In genomic region chr11:63958013-63958412, GRCh38 we compare ENCODE assay signal across 18 cellular contexts. TPM values are rescaled to one million over a fixed set of nuclear protein-coding genes. Genes with fewer than 3 reads are reported as not detected.
DNase-seq lines count a peak whose midpoint lies in the region; ATAC-seq, FAIRE-seq and TF ChIP-seq lines count a peak whose summit lies in the region.
"Had no signal": no experiment of that assay in that cellular context is flagged by ENCODE, and none has a peak within 500 bp of the region (broad histone marks: within the 10 kb centered on the region; RNA-seq: fewer than 3 reads in every experiment).

No MANE protein-coding gene starts in this region.

- peaks cover 12% of the 10 kb centered on the region for H3K4me1 Mint-ChIP-seq in activated CD4-positive, alpha-beta memory T cell treated with anti-CD3 and anti-CD28 coated beads for 36 hours (ENCODE audit: low read depth)

- H3K27ac Mint-ChIP-seq in activated CD4-positive, alpha-beta memory T cell treated with anti-CD3 and anti-CD28 coated beads for 36 hours = no peak overlapping the region
- H3K27ac Mint-ChIP-seq: CD8-positive, alpha-beta T cell had no signal

- ATAC-seq in GM12878 = no peak
- ATAC-seq in HG03571 (IDR thresholded peaks at IDR 0.05; ENCODE audit: unreplicated experiment) = no peak
- ATAC-seq: CD8-positive, alpha-beta T cell; HepG2 had no signal

- H3K4me3 Mint-ChIP-seq in activated CD4-positive, alpha-beta memory T cell treated with anti-CD3 and anti-CD28 coated beads for 36 hours = no peak overlapping the region
- H3K4me3 Mint-ChIP-seq: CD14-positive monocyte; CD8-positive, alpha-beta T cell had no signal

- peaks cover 22% of the 10 kb centered on the region for H3K36me3 Mint-ChIP-seq in activated CD4-positive, alpha-beta memory T cell treated with anti-CD3 and anti-CD28 coated beads for 36 hours

- no peak overlapping the region for H3K4me3 ChIP-seq in NT2/D1 (ENCODE audit: insufficient read length, low read depth)
- H3K4me3 ChIP-seq in GM12878 = no peak overlapping the region
- H3K4me3 ChIP-seq in osteoblast (ENCODE audit: insufficient read depth, low read length) = no peak overlapping the region
- H3K4me3 ChIP-seq: GM23248 had no signal

- POLR2A ChIA-PET in GM12878 (lab: Charles Lee) = no interaction called here
- POLR2A ChIA-PET in activated CD4-positive, alpha-beta memory T cell treated with anti-CD3 and anti-CD28 coated beads for 36 hours (lab: Charles Lee) = no interaction called here

- peaks cover 51% of the 10 kb centered on the region for H3K36me3 ChIP-seq in NT2/D1 (ENCODE audit: insufficient read depth, insufficient read length, low read length)
- peaks cover 17 to 27% of the 10 kb centered on the region in 2 experiments for H3K36me3 ChIP-seq in GM12878 (ENCODE audit: control insufficient read depth in 2 of 2, insufficient read depth in 2 of 2, low read length in 1 of 2)
- peaks cover 34% of the 10 kb centered on the region for H3K36me3 ChIP-seq in osteoblast (ENCODE audit: insufficient read depth, low read length)

- H3K27me3 Mint-ChIP-seq in activated CD4-positive, alpha-beta memory T cell treated with anti-CD3 and anti-CD28 coated beads for 36 hours = no peaks in the 10 kb centered on the region

- H3K4me2 ChIP-seq in GM12878 (ENCODE audit: control insufficient read depth, insufficient read depth) = no peak overlapping the region
- H3K4me2 ChIP-seq in osteoblast (ENCODE audit: insufficient read depth, low read length) = no peak overlapping the region

- DNase-seq in HUDEP-2 (lab: John Stamatoyannopoulos, UW; ENCODE audit: unreplicated experiment in 76 of 76) (peak in 43 of 76 experiments; percentile 10 to 57 (median 23)), NT2/D1 (ENCODE audit: low read depth, low spot score) (no peak), GM12878 (ENCODE audit: low read depth, low spot score) (no peak), osteoblast (ENCODE audit: insufficient read length, low spot score, missing footprints) (peak; percentile 58), activated gamma-delta T cell treated with Interleukin-2 at 50 U/mL for 16 hours (no peak), cardiac septum (ENCODE audit: low spot score) (no peak)
- DNase-seq in activated CD4-positive, alpha-beta memory T cell treated with anti-CD3 and anti-CD28 coated beads for 36 hours = no peak
- DNase-seq: CD8-positive, alpha-beta T cell; COR-L47; DMS53; GF-D8; GM23248 had no signal

- FAIRE-seq in GM12878 (lab: Jason Lieb, UNC) = no peak
- FAIRE-seq: A204.1, D721Med, H54, HepG2 had no signal

- WGBS in GM12878 (ENCODE audit: insufficient coverage, insufficient replicate concordance, low lambda C conversion rate, missing lambda C conversion rate) = 80% methylated on average over 5 of the region's 5 CpGs

- RAD21 ChIA-PET in GM12878 (lab: Charles Lee; ENCODE audit: unreplicated experiment) = interaction anchor here (0.6 kb wide), 1 partner anchor 1034 kb away, joined by 3 read pairs; no protein-coding TSS in a partner anchor

- SMC1A ChIA-PET in GM12878 (lab: Charles Lee; ENCODE audit: uncharacterized antibody, unreplicated experiment) = interaction anchor here (0.9 kb wide), 2 partner anchors 9 to 155 kb away, joined by 3 read pairs; no protein-coding TSS in a partner anchor

- CTCF ChIA-PET in GM12878 (lab: Yijun Ruan, JAX) = interaction anchor here (0.6 to 1.9 kb wide), 4 partner anchors 11 to 1072 kb away, joined by 3 to 7 read pairs (median 4); no protein-coding TSS in a partner anchor
- CTCF ChIA-PET in activated CD4-positive, alpha-beta memory T cell treated with anti-CD3 and anti-CD28 coated beads for 36 hours (lab: Charles Lee) = interaction anchor here (1.3 to 2.2 kb wide), 2 partner anchors 12 to 121 kb away, joined by 3 to 9 read pairs; no protein-coding TSS in a partner anchor

- H2AFZ ChIP-seq in GM12878 (ENCODE audit: control insufficient read depth, low read depth, low read length) (no peak overlapping the region), osteoblast (ENCODE audit: low read length) (no peak overlapping the region)
- H2AFZ ChIP-seq: GM23248 had no signal

- no peak for TF ChIP-seq RAD21 in GM12878 (IDR thresholded peaks at IDR 0.05; ENCODE audit: insufficient read depth, low read depth, low read length)

- H3K27me3 ChIP-seq in NT2/D1 (ENCODE audit: insufficient read depth, insufficient read length) (no peaks in the 10 kb centered on the region), GM12878 (replicated peaks in 1 of 2; ENCODE audit: control insufficient read depth in 2 of 2, insufficient read depth in 2 of 2, low read length in 1 of 2) (no peaks in the 10 kb centered on the region), osteoblast (ENCODE audit: insufficient read depth, low read length) (no peaks in the 10 kb centered on the region)

- H3K4me1 ChIP-seq in NT2/D1 (ENCODE audit: insufficient read depth, insufficient read length) (peaks cover 16% of the 10 kb centered on the region), GM12878 (ENCODE audit: control insufficient read depth, insufficient read depth, low read length) (peaks cover 12% of the 10 kb centered on the region), osteoblast (ENCODE audit: insufficient read depth, low read length) (no peaks in the 10 kb centered on the region)

- TF ChIP-seq CTCF in GM12878 (IDR thresholded peaks at IDR 0.05 in 2 of 3, conservative IDR thresholded peaks at IDR 0.05 in 1 of 3; ENCODE audit: control insufficient read depth in 2 of 3, extremely low read depth in 1 of 3, insufficient read depth in 1 of 3, low read depth in 3 of 3, low read length in 3 of 3) (no peak), osteoblast (IDR thresholded peaks at IDR 0.05; ENCODE audit: extremely low read depth, low read depth, low read length) (no peak)

- TF ChIP-seq EP300 in GM12878 (IDR thresholded peaks at IDR 0.05; ENCODE audit: borderline replicate concordance in 1 of 2, control insufficient read depth in 1 of 2, low read depth in 2 of 2, low read length in 2 of 2) = no peak

- 0 out of 2 replicates have a peak, but pooled peaks have one; percentile 13 for TF ChIP-seq POLR2A in GM12878 (IDR thresholded peaks at IDR 0.05; ENCODE audit: low read depth, low read length)

- no peaks in the 10 kb centered on the region for H3K9me3 ChIP-seq in NT2/D1 (ENCODE audit: insufficient read depth, low read length)
- H3K9me3 ChIP-seq in GM12878 (replicated peaks; ENCODE audit: control insufficient read depth, insufficient read depth, low read length) = no peaks in the 10 kb centered on the region
- H3K9me3 ChIP-seq in osteoblast (ENCODE audit: low read depth, low read length) = no peaks in the 10 kb centered on the region

- H4K20me1 ChIP-seq in GM12878 (ENCODE audit: control insufficient read depth, insufficient read depth) (no peaks in the 10 kb centered on the region), osteoblast (ENCODE audit: insufficient read depth, low read length) (no peaks in the 10 kb centered on the region)

- H3K79me2 ChIP-seq in GM12878 (ENCODE audit: control insufficient read depth, insufficient read depth, low read length) = no peaks in the 10 kb centered on the region
- no peaks in the 10 kb centered on the region for H3K79me2 ChIP-seq in osteoblast (ENCODE audit: insufficient read depth, low read length)

- H3K9ac ChIP-seq in NT2/D1 (ENCODE audit: insufficient read length, low read depth) = peak overlapping the region; percentile 50
- H3K9ac ChIP-seq in GM12878 (ENCODE audit: control insufficient read depth, insufficient read depth, low read length) = no peak overlapping the region
- H3K9ac ChIP-seq: GM23248 had no signal

- BruUV-seq in GM12878 (replicated peaks; lab: Mats Ljungman, UMichigan) = no TSS peak

- H3K9me3 Mint-ChIP-seq in activated CD4-positive, alpha-beta memory T cell treated with anti-CD3 and anti-CD28 coated beads for 36 hours = no peaks in the 10 kb centered on the region
- H3K9me3 Mint-ChIP-seq: CD14-positive monocyte; CD8-positive, alpha-beta T cell had no signal

- in situ Hi-C loops in GM12878 (cut with MboI) = no loop called here

- H3K27ac ChIP-seq in GM12878 (ENCODE audit: control insufficient read depth, insufficient read depth) = no peak overlapping the region
- H3K27ac ChIP-seq in osteoblast (ENCODE audit: low read depth, low read length) = no peak overlapping the region
- H3K27ac ChIP-seq: GM23248 had no signal

- intact Hi-C loops in GM12878 (cut with micrococcal nuclease; ENCODE audit: unreplicated experiment) = no loop called here
- intact Hi-C loops in cardiac septum (cut with DNase I) = no loop called here
- intact Hi-C loops in activated CD4-positive, alpha-beta memory T cell treated with anti-CD3 and anti-CD28 coated beads for 36 hours (cut with micrococcal nuclease) = no loop called here

RNA-seq across cellular contexts. Expression of gene COX8A, which starts 16.4 kb away (rescaled TPM):
- total RNA-seq in GM12878 (2013; cell fraction: nucleolus; rRNA removed) = 20.3 and 30.9 TPM in 2 replicates
- total RNA-seq in GM12878 (2014; rRNA removed) (1,046 and 1,202 TPM in 2 replicates), GM12878 (2014; rRNA removed; fragmentation: Illumina TruSeq; extraction: Trizol) (428 and 448 TPM in 2 replicates), GM12878 (2021) (588 and 613 TPM in 2 replicates), osteoblast (159 and 190 TPM in 2 replicates), cardiac septum (877 TPM)
- polyA plus RNA-seq in GM12878 (2011; ENCODE audit: low read depth) = 551 TPM
- polyA plus RNA-seq in GM12878 (2011; rRNA removed) (140 and 329 TPM in 2 replicates), GM12878 (2014; fragmentation: Illumina TruSeq; extraction: Trizol) (35.8 and 243 TPM in 2 replicates), GM12878 (2014; fragmentation: Nextera tagmentation; extraction: Ambion mirVana) (100 to 1,000 TPM; 387 to 457 TPM), GM12878 (2014; rRNA removed) (1,451 and 1,476 TPM in 2 replicates), GM12878 (2016; fragmentation: Nextera tagmentation; extraction: Ambion mirVana) (100 to 1,000 TPM; 792 to 857 TPM)
- 1,152 and 1,390 TPM in 2 replicates for polyA plus RNA-seq in GM12878 (2011; cell fraction: cytosol; rRNA removed)
- polyA plus RNA-seq in GM12878 (2011; cell fraction: nucleus; rRNA removed) = 726 and 995 TPM in 2 replicates
- 567 and 657 TPM in 2 replicates for polyA plus RNA-seq in GM12878 (2012)
- polyA minus RNA-seq in GM12878 (2011; rRNA and poly(A)+ RNA removed) = 159 and 366 TPM in 2 replicates
- 228 and 251 TPM in 2 replicates for polyA minus RNA-seq in GM12878 (2011; cell fraction: cytosol; rRNA and poly(A)+ RNA removed)
- polyA minus RNA-seq in GM12878 (2011; cell fraction: nucleus; rRNA and poly(A)+ RNA removed) = 109 and 119 TPM in 2 replicates
- total RNA-seq in activated CD4-positive, alpha-beta memory T cell treated with anti-CD3 and anti-CD28 coated beads for 36 hours = 100 to 1,000 TPM; 559 to 581 TPM

RNA-seq across cellular contexts. Expression of gene NAA40, which starts 19.2 kb away (rescaled TPM):
- 57.1 and 59.5 TPM in 2 replicates for total RNA-seq in GM12878 (2013; cell fraction: nucleolus; rRNA removed)
- 16.4 and 17.5 TPM in 2 replicates for total RNA-seq in GM12878 (2014; rRNA removed)
- 18.0 and 19.1 TPM in 2 replicates for total RNA-seq in GM12878 (2014; rRNA removed; fragmentation: Illumina TruSeq; extraction: Trizol)
- total RNA-seq in GM12878 (2021) = 25.0 and 25.7 TPM in 2 replicates
- polyA plus RNA-seq in GM12878 (2011; ENCODE audit: low read depth) = 11.0 TPM
- 16.3 and 22.4 TPM in 2 replicates for polyA plus RNA-seq in GM12878 (2011; rRNA removed)
- 28.8 and 33.0 TPM in 2 replicates for polyA plus RNA-seq in GM12878 (2011; cell fraction: cytosol; rRNA removed)
- 47.3 and 63.9 TPM in 2 replicates for polyA plus RNA-seq in GM12878 (2011; cell fraction: nucleus; rRNA removed)
- 14.0 and 14.5 TPM in 2 replicates for polyA plus RNA-seq in GM12878 (2012)
- 31.6 and 31.7 TPM in 2 replicates for polyA plus RNA-seq in GM12878 (2014; fragmentation: Illumina TruSeq; extraction: Trizol)
- 1 to 10 TPM; 4.8 to 6.0 TPM for polyA plus RNA-seq in GM12878 (2014; fragmentation: Nextera tagmentation; extraction: Ambion mirVana)
- 24.7 and 24.8 TPM in 2 replicates for polyA plus RNA-seq in GM12878 (2014; rRNA removed)
- 10 to 100 TPM; 21.9 to 23.5 TPM for polyA plus RNA-seq in GM12878 (2016; fragmentation: Nextera tagmentation; extraction: Ambion mirVana)
- 16.7 and 32.3 TPM in 2 replicates for polyA minus RNA-seq in GM12878 (2011; rRNA and poly(A)+ RNA removed)
- 4.5 and 6.1 TPM in 2 replicates for polyA minus RNA-seq in GM12878 (2011; cell fraction: cytosol; rRNA and poly(A)+ RNA removed)
- 16.4 and 29.7 TPM in 2 replicates for polyA minus RNA-seq in GM12878 (2011; cell fraction: nucleus; rRNA and poly(A)+ RNA removed)
- 11.9 and 12.1 TPM in 2 replicates for total RNA-seq in osteoblast
- total RNA-seq in cardiac septum = 19.2 TPM
- total RNA-seq in activated CD4-positive, alpha-beta memory T cell treated with anti-CD3 and anti-CD28 coated beads for 36 hours = 10 to 100 TPM; 15.4 to 17.3 TPM

RNA-seq across cellular contexts. Expression of gene OTUB1, which starts 28.2 kb away (rescaled TPM):
- 33.2 and 38.5 TPM in 2 replicates for total RNA-seq in GM12878 (2013; cell fraction: nucleolus; rRNA removed)
- total RNA-seq in GM12878 (2014; rRNA removed) (95.4 and 108 TPM in 2 replicates), GM12878 (2014; rRNA removed; fragmentation: Illumina TruSeq; extraction: Trizol) (46.8 and 49.6 TPM in 2 replicates), GM12878 (2021) (95.0 and 96.9 TPM in 2 replicates), osteoblast (32.1 and 34.4 TPM in 2 replicates), cardiac septum (48.1 TPM)
- 58.7 TPM for polyA plus RNA-seq in GM12878 (2011; ENCODE audit: low read depth)
- polyA plus RNA-seq in GM12878 (2011; rRNA removed) (54.4 and 137 TPM in 2 replicates), GM12878 (2014; fragmentation: Illumina TruSeq; extraction: Trizol) (47.3 and 70.4 TPM in 2 replicates), GM12878 (2014; fragmentation: Nextera tagmentation; extraction: Ambion mirVana) (100 to 1,000 TPM; 125 to 225 TPM), GM12878 (2014; rRNA removed) (156 and 169 TPM in 2 replicates), GM12878 (2016; fragmentation: Nextera tagmentation; extraction: Ambion mirVana) (100 to 1,000 TPM; 165 to 174 TPM)
- polyA plus RNA-seq in GM12878 (2011; cell fraction: cytosol; rRNA removed) = 184 and 238 TPM in 2 replicates
- 334 and 345 TPM in 2 replicates for polyA plus RNA-seq in GM12878 (2011; cell fraction: nucleus; rRNA removed)
- 91.8 and 114 TPM in 2 replicates for polyA plus RNA-seq in GM12878 (2012)
- 76.3 and 115 TPM in 2 replicates for polyA minus RNA-seq in GM12878 (2011; rRNA and poly(A)+ RNA removed)
- 42.0 and 47.6 TPM in 2 replicates for polyA minus RNA-seq in GM12878 (2011; cell fraction: cytosol; rRNA and poly(A)+ RNA removed)
- 33.0 and 52.4 TPM in 2 replicates for polyA minus RNA-seq in GM12878 (2011; cell fraction: nucleus; rRNA and poly(A)+ RNA removed)
- total RNA-seq in activated CD4-positive, alpha-beta memory T cell treated with anti-CD3 and anti-CD28 coated beads for 36 hours = 10 to 100 TPM; 69.5 to 72.2 TPM

RNA-seq across cellular contexts. Expression of gene RCOR2, which starts 41.0 kb away (rescaled TPM):
- total RNA-seq in GM12878 (2013; cell fraction: nucleolus; rRNA removed) = 0.40 and 0.81 TPM in 2 replicates
- total RNA-seq in GM12878 (2014; rRNA removed) (0.05 and 0.17 TPM in 2 replicates), GM12878 (2014; rRNA removed; fragmentation: Illumina TruSeq; extraction: Trizol) (0.09 TPM in 1 of 2 replicates, not detected in the other), GM12878 (2021) (0.16 and 0.28 TPM in 2 replicates), osteoblast (under 0.01 TPM in 2 replicates), cardiac septum (4.8 TPM)
- polyA plus RNA-seq in GM12878 (2011; ENCODE audit: low read depth) = not detected
- polyA plus RNA-seq in GM12878 (2011; rRNA removed) (0.07 and 0.11 TPM in 2 replicates), GM12878 (2014; fragmentation: Illumina TruSeq; extraction: Trizol) (0.06 and 0.10 TPM in 2 replicates), GM12878 (2014; fragmentation: Nextera tagmentation; extraction: Ambion mirVana) (not detected), GM12878 (2014; rRNA removed) (0.23 and 0.32 TPM in 2 replicates), GM12878 (2016; fragmentation: Nextera tagmentation; extraction: Ambion mirVana) (not detected)
- polyA plus RNA-seq in GM12878 (2011; cell fraction: cytosol; rRNA removed) = 0.18 TPM in 2 replicates
- polyA plus RNA-seq in GM12878 (2011; cell fraction: nucleus; rRNA removed) = 0.31 and 0.66 TPM in 2 replicates
- polyA plus RNA-seq in GM12878 (2012) = 0.15 and 0.16 TPM in 2 replicates
- polyA minus RNA-seq in GM12878 (2011; rRNA and poly(A)+ RNA removed) = 0.07 TPM in 1 of 2 replicates, not detected in the other
- polyA minus RNA-seq in GM12878 (2011; cell fraction: cytosol; rRNA and poly(A)+ RNA removed) = not detected in 2 replicates
- polyA minus RNA-seq in GM12878 (2011; cell fraction: nucleus; rRNA and poly(A)+ RNA removed) = 0.12 TPM in 1 of 2 replicates, not detected in the other
- total RNA-seq in activated CD4-positive, alpha-beta memory T cell treated with anti-CD3 and anti-CD28 coated beads for 36 hours = under 1 TPM; 0.21 to 0.27 TPM
- total RNA-seq: CD8-positive, alpha-beta T cell had no signal
- polyA plus RNA-seq: CD14-positive monocyte, GM23248 had no signal

Comparison
In these comparisons a context has a peak if more than half of its experiments do, and no peak if none do; other contexts are left out.
1. DNase-seq: peak in HUDEP-2 (43 of 76) and osteoblast (single experiment); none in NT2/D1 (single experiment), GM12878 (single experiment), activated gamma-delta T cell treated with Interleukin-2 at 50 U/mL for 16 hours (single experiment), cardiac septum (single experiment) and activated CD4-positive, alpha-beta memory T cell treated with anti-CD3 and anti-CD28 coated beads for 36 hours (single experiment).